8 cellular contexts compared by ENCODE assay signal in genomic region chr6:149060300-149060984, GRCh38.
A peak's percentile ranks its signal among the peaks of the same experiment; 100 is the strongest.
DNase-seq lines count a peak whose midpoint lies in the region; ATAC-seq and TF ChIP-seq lines count a peak whose summit lies in the region.

No MANE protein-coding gene starts in this region.

- TF ChIP-seq CTCF in brain (conservative IDR thresholded peaks at IDR 0.05) (no peak), testis (IDR thresholded peaks at IDR 0.05) (no peak)

- no peaks in the 10 kb centered on the region for H3K27me3 ChIP-seq in testis

- no peaks in the 10 kb centered on the region for H3K36me3 Mint-ChIP-seq in brain

- H3K9me3 ChIP-seq in testis, result no peaks in the 10 kb centered on the region

- intact Hi-C loops in testis (cut with DNase I; ENCODE audit: low total_unique reads), result no loop called here

- ATAC-seq in HG03432 (IDR thresholded peaks at IDR 0.05; ENCODE audit: unreplicated experiment), result peak; percentile 84

- H3K4me3 ChIP-seq in testis, result no peak overlapping the region

- WGBS in testis, 2 donors, result 63 to 78% methylated on average over 16 to 19 of the region's 19 CpGs

- no peak overlapping the region for H3K27ac ChIP-seq in testis

- H3K27ac Mint-ChIP-seq in brain, result peak overlapping the region in 3 of 5 experiments; percentile 50 to 79 (median 64)

- no peak for TF ChIP-seq POLR2A in testis (IDR thresholded peaks at IDR 0.05)

- peaks cover 53% of the 10 kb centered on the region for H3K4me1 Mint-ChIP-seq in brain

- no peak overlapping the region for H3K4me3 Mint-ChIP-seq in brain

- H3K27me3 Mint-ChIP-seq in brain, result no peaks in the 10 kb centered on the region

- no peaks in the 10 kb centered on the region for H3K9me3 Mint-ChIP-seq in brain

- peak; percentile 7 for DNase-seq in NCI-H2107 treated with DMSO at 0.1 percent for 48 hours (lab: John Stamatoyannopoulos, UW; ENCODE audit: unreplicated experiment)
- DNase-seq in NCI-H2107 (lab: John Stamatoyannopoulos, UW), result no peak
- peak; percentile 13 to 82 (median 40) for DNase-seq in T-helper 2 cell
- DNase-seq in stimulated activated CD4-positive, alpha-beta T cell treated with anti-CD3 and anti-CD28 coated beads, Interleukin-12 subunit alpha, Interleukin-12 subunit beta, amount 100 ng/mL, for 4 hours, result peak; percentile 24
- no peak for DNase-seq in testis
- DNase-seq in putamen (ENCODE audit: low spot score), result no peak

- H3K36me3 ChIP-seq in testis (ENCODE audit: low read depth, missing control alignments), result no peaks in the 10 kb centered on the region

- H3K4me1 ChIP-seq in testis, result no peaks in the 10 kb centered on the region

Comparison
In these comparisons a context has a peak if more than half of its experiments do, and no peak if none do; other contexts are left out.
1. DNase-seq: peak in NCI-H2107 treated with DMSO at 0.1 percent for 48 hours (single experiment), T-helper 2 cell (5 of 5) and stimulated activated CD4-positive, alpha-beta T cell treated with anti-CD3 and anti-CD28 coated beads, Interleukin-12 subunit alpha, Interleukin-12 subunit beta, amount 100 ng/mL, for 4 hours (single experiment); none in NCI-H2107 (single experiment), testis (single experiment) and putamen (single experiment).